16 cellular contexts compared by ENCODE assay signal in the genomic region with DNA sequence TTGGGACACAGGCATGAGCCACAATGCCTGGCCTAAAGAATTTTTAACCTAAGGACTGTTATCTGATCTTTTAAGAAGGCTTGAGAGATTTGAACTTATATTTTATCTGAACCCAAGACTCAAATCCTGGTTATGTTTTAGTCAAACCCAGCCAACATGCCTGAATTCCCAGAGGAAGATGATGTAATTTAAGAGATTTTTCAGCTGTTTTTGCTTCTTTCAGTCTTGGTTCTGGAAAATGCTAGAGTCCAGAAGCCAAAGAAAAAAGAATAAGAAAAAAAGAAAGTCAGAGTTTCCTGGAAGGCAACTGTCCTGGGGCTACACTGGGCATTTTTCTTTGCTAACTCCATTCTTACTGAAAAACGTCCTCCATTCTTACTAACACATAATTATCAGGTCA.
"Had no signal": no experiment of that assay in that cellular context is flagged by ENCODE, and none has a peak within 500 bp of the region (broad histone marks: within the 10 kb centered on the region; RNA-seq: fewer than 3 reads in every experiment).

No MANE protein-coding gene starts in this region.

- H3K36me3 ChIP-seq: breast epithelium, suprapubic skin, upper lobe of left lung had no signal

- H3K4me3 ChIP-seq: breast epithelium, coronary artery, SK-N-MC, suprapubic skin, upper lobe of left lung had no signal

- H3K27me3 ChIP-seq: breast epithelium, suprapubic skin, upper lobe of left lung had no signal

- H3K4me1 ChIP-seq: breast epithelium, parathyroid adenoma, suprapubic skin had no signal

- H3K9me3 ChIP-seq: breast epithelium, suprapubic skin, upper lobe of left lung had no signal

- ATAC-seq: activated T-cell treated with anti-CD3 and anti-CD28 coated beads, Interleukin-2, amount 50 U/mL, for 4 hours; stimulated activated naive B cell treated with anti-CD40 and anti-IgM and Interleukin-4, amounts not matched to agents 10 μg/mL and 1 μg/mL and 100 μg/mL, for 72 hours; T-cell had no signal

- H3K27ac ChIP-seq: breast epithelium, parathyroid adenoma, SK-N-MC, suprapubic skin, upper lobe of left lung had no signal

- DNase-seq: activated CD4-positive, alpha-beta memory T cell treated with anti-CD3 and anti-CD28 coated beads for 36 hours; activated CD4-positive, alpha-beta T cell treated with anti-CD3 and anti-CD28 coated beads for 1 hour; activated effector memory CD4-positive, alpha-beta T cell treated with anti-CD3 and anti-CD28 coated beads, Interleukin-2, amount 50 U/mL, for 16 hours; activated T-cell treated with anti-CD3 and anti-CD28 coated beads, Interleukin-2, amount 50 U/mL, for 4 hours; effector CD8-positive, alpha-beta T cell; glutamatergic neuron; stimulated activated CD4-positive, alpha-beta T cell treated with anti-CD3 and anti-CD28 coated beads, Interleukin-1b, Interleukin-23, amount 100 ng/mL, for 48 hours; stimulated activated naive B cell treated with anti-CD40 and anti-IgM and Interleukin-4, amounts not matched to agents 10 μg/mL and 1 μg/mL and 100 μg/mL, for 72 hours; T-cell; T1000; upper lobe of left lung had no signal
